29 cellular contexts compared by ENCODE assay signal in genomic region chr18:45151645-45152044, GRCh38.
"Had no signal": no experiment of that assay in that cellular context is flagged by ENCODE, and none has a peak within 500 bp of the region (broad histone marks: within the 10 kb centered on the region; RNA-seq: fewer than 3 reads in every experiment).

No MANE protein-coding gene starts in this region.

- H3K4me3 ChIP-seq: stomach, suprapubic skin, testis, thoracic aorta, thyroid gland, tibial artery, tibial nerve, transverse colon, upper lobe of left lung, upper lobe of right lung, uterus, vagina had no signal

- H3K9me3 Mint-ChIP-seq: stimulated activated effector memory CD8-positive, alpha-beta T cell treated with anti-CD3 and anti-CD28 coated beads, Interleukin-12 subunit alpha, Interleukin-12 subunit beta, amount 100 ng/mL, for 72 hours; stimulated activated naive CD8-positive, alpha-beta T cell treated with anti-CD3 and anti-CD28 coated beads, Interleukin-15, amount 100 ng/mL, for 72 hours; stimulated activated naive CD8-positive, alpha-beta T cell treated with anti-CD3 and anti-CD28 coated beads, Interleukin-15, Interleukin-2, amounts not matched to agents 100 ng/mL and 50 ng/mL, for 24 hours had no signal

- H3K4me1 Mint-ChIP-seq: stimulated activated effector memory CD8-positive, alpha-beta T cell treated with anti-CD3 and anti-CD28 coated beads, Interleukin-12 subunit alpha, Interleukin-12 subunit beta, amount 100 ng/mL, for 72 hours; stimulated activated memory B cell treated with anti-CD40 and anti-IgM and Interleukin-4, amounts not matched to agents 10 μg/mL and 1 μg/mL and 100 μg/mL, for 72 hours; stimulated activated naive B cell treated with anti-CD40 and anti-IgM and Interleukin-4, amounts not matched to agents 10 μg/mL and 1 μg/mL and 100 μg/mL, for 72 hours; stimulated activated naive CD8-positive, alpha-beta T cell treated with anti-CD3 and anti-CD28 coated beads, Interleukin-15, amount 100 ng/mL, for 72 hours had no signal

- H3K36me3 ChIP-seq: stomach, suprapubic skin, thoracic aorta, thyroid gland, tibial artery, tibial nerve, transverse colon, upper lobe of left lung, upper lobe of right lung, uterus, vagina had no signal

- H3K9me3 ChIP-seq: stomach, suprapubic skin, testis, thoracic aorta, thyroid gland, tibial artery, tibial nerve, transverse colon, upper lobe of left lung, upper lobe of right lung, uterus, vagina had no signal

- FAIRE-seq: urothelium cell line had no signal

- H3K4me3 Mint-ChIP-seq: stimulated activated effector memory CD8-positive, alpha-beta T cell treated with anti-CD3 and anti-CD28 coated beads, Interleukin-12 subunit alpha, Interleukin-12 subunit beta, amount 100 ng/mL, for 72 hours; stimulated activated memory B cell treated with anti-CD40 and anti-IgM and Interleukin-4, amounts not matched to agents 10 μg/mL and 1 μg/mL and 100 μg/mL, for 72 hours; stimulated activated naive B cell treated with anti-CD40 and anti-IgM and Interleukin-4, amounts not matched to agents 10 μg/mL and 1 μg/mL and 100 μg/mL, for 72 hours; stimulated activated naive CD8-positive, alpha-beta T cell treated with anti-CD3 and anti-CD28 coated beads, Interleukin-15, amount 100 ng/mL, for 72 hours; stimulated activated naive CD8-positive, alpha-beta T cell treated with anti-CD3 and anti-CD28 coated beads, Interleukin-15, Interleukin-2, amounts not matched to agents 100 ng/mL and 50 ng/mL, for 24 hours; type B pancreatic cell had no signal

- H3K27me3 ChIP-seq: stomach, suprapubic skin, testis, thyroid gland, tibial artery, tibial nerve, transverse colon, upper lobe of left lung, upper lobe of right lung, uterus, vagina had no signal

- H3K27ac Mint-ChIP-seq: stimulated activated effector memory CD8-positive, alpha-beta T cell treated with anti-CD3 and anti-CD28 coated beads, Interleukin-12 subunit alpha, Interleukin-12 subunit beta, amount 100 ng/mL, for 72 hours; stimulated activated memory B cell treated with anti-CD40 and anti-IgM and Interleukin-4, amounts not matched to agents 10 μg/mL and 1 μg/mL and 100 μg/mL, for 72 hours; stimulated activated naive B cell treated with anti-CD40 and anti-IgM and Interleukin-4, amounts not matched to agents 10 μg/mL and 1 μg/mL and 100 μg/mL, for 72 hours; stimulated activated naive CD8-positive, alpha-beta T cell treated with anti-CD3 and anti-CD28 coated beads, Interleukin-15, amount 100 ng/mL, for 72 hours; stimulated activated naive CD8-positive, alpha-beta T cell treated with anti-CD3 and anti-CD28 coated beads, Interleukin-15, Interleukin-2, amounts not matched to agents 100 ng/mL and 50 ng/mL, for 24 hours; type B pancreatic cell had no signal

- H3K4me1 ChIP-seq: stomach, suprapubic skin, testis, tibial nerve, transverse colon, upper lobe of left lung, upper lobe of right lung, uterus, vagina had no signal

- H3K27me3 Mint-ChIP-seq: stimulated activated memory B cell treated with anti-CD40 and anti-IgM and Interleukin-4, amounts not matched to agents 10 μg/mL and 1 μg/mL and 100 μg/mL, for 72 hours; stimulated activated naive CD8-positive, alpha-beta T cell treated with anti-CD3 and anti-CD28 coated beads, Interleukin-15, Interleukin-2, amounts not matched to agents 100 ng/mL and 50 ng/mL, for 24 hours had no signal

- DNase-seq: stimulated activated CD4-positive, alpha-beta T cell treated with anti-CD3 and anti-CD28 coated beads, Interleukin-2, amount 100 ng/mL, for 48 hours; stimulated activated CD4-positive, alpha-beta T cell treated with anti-CD3 and anti-CD28 coated beads, Interleukin-4, amount 100 ng/mL, for 1 hour; stimulated activated CD4-positive, alpha-beta T cell treated with anti-CD3 and anti-CD28 coated beads, Interleukin-4, amount 100 ng/mL, for 24 hours; stimulated activated CD4-positive, alpha-beta T cell treated with anti-CD3 and anti-CD28 coated beads, Interleukin-4, amount 100 ng/mL, for 4 hours; stimulated activated CD8-positive, alpha-beta memory T cell treated with anti-CD3 and anti-CD28 coated beads, Interleukin-4, amount 100 ng/mL, for 48 hours; stimulated activated naive B cell treated with anti-CD40 and anti-IgM and Interleukin-4, amounts not matched to agents 10 μg/mL and 1 μg/mL and 100 μg/mL, for 72 hours; stimulated activated naive CD4-positive, alpha-beta T cell; stimulated activated naive CD4-positive, alpha-beta T cell treated with Interleukin-2 at 50 U/mL for 16 hours; stimulated activated naive CD8-positive, alpha-beta T cell treated with anti-CD3 and anti-CD28 coated beads, Interleukin-15, amount 100 ng/mL, for 72 hours; stimulated activated naive CD8-positive, alpha-beta T cell treated with anti-CD3 and anti-CD28 coated beads, Interleukin-15, Interleukin-2, amounts not matched to agents 100 U/mL and 50 U/mL, for 24 hours; stomach; substantia nigra; testis; thyroid gland; tibial artery; transverse colon; trophoblast cell; upper lobe of left lung; upper lobe of right lung; uterus had no signal

- H3K27ac ChIP-seq: stomach, suprapubic skin, testis, thoracic aorta, thyroid gland, tibial artery, tibial nerve, transverse colon, upper lobe of left lung, upper lobe of right lung, uterus, vagina had no signal

- ATAC-seq: stimulated activated effector memory CD8-positive, alpha-beta T cell treated with anti-CD3 and anti-CD28 coated beads, Interleukin-12 subunit alpha, Interleukin-12 subunit beta, amount 100 ng/mL, for 72 hours; stimulated activated memory B cell treated with anti-CD40 and anti-IgM and Interleukin-4, amounts not matched to agents 10 μg/mL and 1 μg/mL and 100 μg/mL, for 72 hours; stimulated activated naive B cell treated with anti-CD40 and anti-IgM and Interleukin-4, amounts not matched to agents 10 μg/mL and 1 μg/mL and 100 μg/mL, for 72 hours; stimulated activated naive CD8-positive, alpha-beta T cell treated with anti-CD3 and anti-CD28 coated beads, Interleukin-15, amount 100 ng/mL, for 72 hours; stimulated activated naive CD8-positive, alpha-beta T cell treated with anti-CD3 and anti-CD28 coated beads, Interleukin-15, Interleukin-2, amounts not matched to agents 100 U/mL and 50 U/mL, for 24 hours; upper lobe of right lung had no signal

- H3K36me3 Mint-ChIP-seq: stimulated activated effector memory CD8-positive, alpha-beta T cell treated with anti-CD3 and anti-CD28 coated beads, Interleukin-12 subunit alpha, Interleukin-12 subunit beta, amount 100 ng/mL, for 72 hours; stimulated activated memory B cell treated with anti-CD40 and anti-IgM and Interleukin-4, amounts not matched to agents 10 μg/mL and 1 μg/mL and 100 μg/mL, for 72 hours; type B pancreatic cell had no signal
